13 cellular contexts compared by ENCODE assay signal in the genomic region with DNA sequence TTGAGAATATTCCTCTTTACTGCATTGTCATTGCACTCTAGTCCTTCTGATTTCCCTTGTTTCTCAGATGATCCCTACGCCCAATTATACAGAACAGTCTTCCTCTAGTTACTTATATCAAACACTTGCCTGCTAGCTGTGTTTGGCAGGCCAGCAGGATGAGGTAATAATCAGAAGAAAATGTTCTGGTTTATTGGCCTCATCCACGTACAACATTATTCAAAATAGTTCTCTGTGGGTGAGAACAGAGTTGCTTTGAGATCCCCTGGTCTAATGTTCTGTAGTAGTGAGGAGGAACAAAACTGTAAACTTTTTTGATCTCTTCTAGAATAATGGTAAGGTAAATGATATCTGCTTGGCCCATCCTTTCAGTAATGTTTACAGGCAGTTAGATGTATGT. TPM values are rescaled to one million over a fixed set of nuclear protein-coding genes. Genes with fewer than 3 reads are reported as not detected.
DNase-seq lines count a peak whose midpoint lies in the region; ATAC-seq and TF ChIP-seq lines count a peak whose summit lies in the region.
"Had no signal": no experiment of that assay in that cellular context is flagged by ENCODE, and none has a peak within 500 bp of the region (broad histone marks: within the 10 kb centered on the region; RNA-seq: fewer than 3 reads in every experiment).

No MANE protein-coding gene starts in this region.

- H3K9me3 ChIP-seq in GM23248 (ENCODE audit: low read depth) (no peaks in the 10 kb centered on the region), spleen (no peaks in the 10 kb centered on the region)

- H2AFZ ChIP-seq in GM23248: peak overlapping the region; percentile 56

- H3F3A ChIP-seq in GM23248 (ENCODE audit: insufficient read depth): peaks cover 21% of the 10 kb centered on the region

- intact Hi-C loops in left ventricle myocardium superior (cut with micrococcal nuclease) (no loop called here), spleen (cut with DNase I; ENCODE audit: low total_unique reads) (loop anchor here (10.0 kb wide), 1 partner anchor 213 kb away; no protein-coding TSS in a partner anchor)

- H3K27me3 ChIP-seq in GM23248 (replicated peaks; ENCODE audit: insufficient read depth) (no peaks in the 10 kb centered on the region), spleen (replicated peaks in 1 of 7) (no peaks in the 10 kb centered on the region)

- H3K4me2 ChIP-seq in GM23248 (ENCODE audit: unreplicated experiment): peak overlapping the region; percentile 72

- H3K4me3 ChIP-seq in GM23248 (peak overlapping the region; percentile 48; the same call in 1 of the 2 replicates), spleen (no peak overlapping the region)

- TF ChIP-seq CTCF in spleen (IDR thresholded peaks at IDR 0.05 in 8 of 11, conservative IDR thresholded peaks at IDR 0.05 in 3 of 11) (no peak), GM13976 (IDR thresholded peaks at IDR 0.05; ENCODE audit: borderline replicate concordance, control extremely low read depth, extremely low read depth, insufficient read depth, missing control alignments) (no peak)

- ATAC-seq in left ventricle myocardium superior (peak; percentile 81), GM21390 (IDR thresholded peaks at IDR 0.05; ENCODE audit: unreplicated experiment) (no peak), HG03039 (IDR thresholded peaks at IDR 0.05; ENCODE audit: unreplicated experiment) (no peak)

- TF ChIP-seq POLR2A in spleen (IDR thresholded peaks at IDR 0.05): no peak

- H3K9me2 ChIP-seq in GM23248 (ENCODE audit: insufficient read depth): no peaks in the 10 kb centered on the region

- peaks cover 57% of the 10 kb centered on the region for H3K4me1 ChIP-seq in GM23248 (ENCODE audit: insufficient read depth)
- H3K4me1 ChIP-seq in spleen: peaks cover 25 to 78% (median 46%) of the 10 kb centered on the region in 6 donors

- H3K27ac ChIP-seq in GM23248 (peak overlapping the region; percentile 87), spleen (peak overlapping the region in 5 of 8 donors; percentile 63 to 79 (median 77))

- H3K9ac ChIP-seq in GM23248: peak overlapping the region; percentile 64; the same call in 1 of the 2 replicates

- H3K79me2 ChIP-seq in GM23248 (ENCODE audit: insufficient read depth): no peaks in the 10 kb centered on the region

- in situ Hi-C loops in GM23248 (cut with MboI) (no loop called here), GM13976 (cut with MboI; ENCODE audit: low sequenced_read_pairs, unreplicated experiment) (loop anchor here (10.0 kb wide), 2 partner anchors 53 to 303 kb away; no protein-coding TSS in a partner anchor)

- no peaks in the 10 kb centered on the region for H4K20me1 ChIP-seq in GM23248 (ENCODE audit: insufficient read depth)

- no peaks in the 10 kb centered on the region for H3K36me3 ChIP-seq in GM23248 (ENCODE audit: low read depth)
- no peaks in the 10 kb centered on the region for H3K36me3 ChIP-seq in spleen

- 18 to 27% methylated on average over 2 of the region's 2 CpGs for WGBS in GM23248 (ENCODE audit: low coverage in 1 of 2, low lambda C conversion rate in 2 of 2, missing lambda C conversion rate in 2 of 2), 2 experiments
- WGBS in spleen, 5 donors: 66 to 78% (median 74%) methylated on average over 2 of the region's 2 CpGs

- DNase-seq in GM23248 (peak; percentile 53), amniotic epithelial cell (ENCODE audit: low read depth) (peak; percentile 33), left ventricle myocardium superior (peak; percentile 40), spleen (no peak), dedifferentiated amniotic fluid mesenchymal stem cell (ENCODE audit: extremely low spot score) (no peak), GM13976 (ENCODE audit: low spot score) (no peak)
- DNase-seq: activated effector memory CD4-positive, alpha-beta T cell treated with anti-CD3 and anti-CD28 coated beads, Interleukin-2, amount 50 U/mL, for 16 hours; NCI-H1105; stimulated activated CD4-positive, alpha-beta T cell treated with anti-CD3 and anti-CD28 coated beads, Interleukin-2, amount 100 ng/mL, for 48 hours had no signal

RNA-seq across cellular contexts. Expression of a gene that starts 22.3 kb away (rescaled TPM):
- total RNA-seq in GM23248 (2014; rRNA removed; shearing (Covaris generic)): not detected in 2 replicates
- not detected in 2 replicates for polyA plus RNA-seq in GM23248 (2016; fragmentation: Nextera tagmentation; extraction: Ambion mirVana)
- 21.9 TPM for total RNA-seq in left ventricle myocardium superior
- not detected for total RNA-seq in spleen
- polyA plus RNA-seq in spleen: not detected
- total RNA-seq: H1 had no signal
- polyA plus RNA-seq: esophagus, H1 had no signal

RNA-seq across cellular contexts. Expression of a gene that starts 45.7 kb away (rescaled TPM):
- 18.3 and 27.8 TPM in 2 replicates for total RNA-seq in GM23248 (2014; rRNA removed; shearing (Covaris generic))
- 29.3 and 32.7 TPM in 2 replicates for polyA plus RNA-seq in GM23248 (2016; fragmentation: Nextera tagmentation; extraction: Ambion mirVana)
- 12.3 TPM for total RNA-seq in left ventricle myocardium superior
- total RNA-seq in spleen: 10 to 100 TPM; 20.1 to 28.0 (median 23.4) TPM
- polyA plus RNA-seq in spleen: 10 to 100 TPM; 23.2 to 27.8 (median 27.6) TPM

Comparison
In these comparisons a context has a peak if more than half of its experiments do, and no peak if none do; other contexts are left out.
1. DNase-seq: peak in GM23248 (single experiment), amniotic epithelial cell (single experiment) and left ventricle myocardium superior (single experiment); none in spleen (single experiment), dedifferentiated amniotic fluid mesenchymal stem cell (single experiment) and GM13976 (single experiment).
2. RNA of a gene that starts 22.3 kb away (total RNA-seq): 21.9 TPM in left ventricle myocardium superior (single experiment); not detected in GM23248 and not detected in spleen; every median in the first group is over 10 times any median in the second.